In genomic region chr12:118055865-118056773, GRCh38 we compare ENCODE assay signal across 10 cellular contexts. TPM values are rescaled to one million over a fixed set of nuclear protein-coding genes. Genes with fewer than 3 reads are reported as not detected.
A peak's percentile ranks its signal among the peaks of the same experiment; 100 is the strongest.
DNase-seq lines count a peak whose midpoint lies in the region; ATAC-seq, FAIRE-seq and TF ChIP-seq lines count a peak whose summit lies in the region.
"Had no signal": no experiment of that assay in that cellular context is flagged by ENCODE, and none has a peak within 500 bp of the region (broad histone marks: within the 10 kb centered on the region; RNA-seq: fewer than 3 reads in every experiment).

No MANE protein-coding gene starts in this region.

- H3K4me1 ChIP-seq in heart right ventricle (peaks cover 9 to 90% (median 68%) of the 10 kb centered on the region in 9 donors), Panc1 (ENCODE audit: control insufficient read depth, insufficient read depth, low read length) (peaks cover 80% of the 10 kb centered on the region), right cardiac atrium (ENCODE audit: control insufficient read depth, insufficient read depth, low read length) (peaks cover 11% of the 10 kb centered on the region), transverse colon (peaks cover 21 to 73% (median 43%) of the 10 kb centered on the region in 4 donors)

- TF ChIP-seq POLR2A in transverse colon (IDR thresholded peaks at IDR 0.05): no peak

- ATAC-seq in heart right ventricle (no peak), Right ventricle myocardium superior (ENCODE audit: poor library complexity) (no peak), Panc1 (peak; percentile 11; the same call in 1 of the 2 replicates), right cardiac atrium (no peak)

- peaks cover 0 to 19% (median 6%) of the 10 kb centered on the region in 9 donors for H3K36me3 ChIP-seq in heart right ventricle
- no peaks in the 10 kb centered on the region; the same call in 1 of the 2 replicates for H3K36me3 ChIP-seq in Panc1 (ENCODE audit: control insufficient read depth, insufficient read depth, low read length)
- H3K36me3 ChIP-seq in transverse colon: peaks cover 0 to 6% (median 0%) of the 10 kb centered on the region in 4 donors

- 70 to 71% methylated on average over 13 of the region's 13 CpGs for WGBS in heart right ventricle, 2 donors
- WGBS in right cardiac atrium: 70% methylated on average over 13 of the region's 13 CpGs
- 63 to 66% methylated on average over 8 to 13 of the region's 13 CpGs for WGBS in transverse colon (ENCODE audit: low coverage in 1 of 2), 2 donors

- no TSS peak for BruUV-seq in Panc1 (replicated peaks; lab: Mats Ljungman, UMichigan)

- TF ChIP-seq CTCF in heart right ventricle (IDR thresholded peaks at IDR 0.05) (no peak), Panc1 (IDR thresholded peaks at IDR 0.05) (no peak), transverse colon (IDR thresholded peaks at IDR 0.05) (no peak)

- H3K27me3 ChIP-seq in heart right ventricle (no peaks in the 10 kb centered on the region), Panc1 (ENCODE audit: control insufficient read depth, insufficient read depth, low read length) (no peaks in the 10 kb centered on the region), right cardiac atrium (ENCODE audit: control insufficient read depth, insufficient read depth) (no peaks in the 10 kb centered on the region), transverse colon (no peaks in the 10 kb centered on the region)
- H3K27me3 ChIP-seq: BLaER1 treated with 17β-estradiol and CSF1 and Interleukin-3, amounts not matched to agents 10 nM and 100 nM had no signal

- CTCF ChIA-PET in Panc1 (lab: Charles Lee): interaction anchor here (0.6 to 0.7 kb wide), 3 partner anchors 79 to 1489 kb away, joined by 3 to 5 read pairs (median 4); no protein-coding TSS in a partner anchor

- no peak for FAIRE-seq in RCC 7860 (lab: Jason Lieb, UNC)

- DNase-seq in heart right ventricle: no peak
- DNase-seq in Right ventricle myocardium superior: no peak
- DNase-seq in Panc1 (ENCODE audit: low read depth, low spot score): no peak
- DNase-seq in right cardiac atrium: no peak
- DNase-seq in transverse colon: no peak
- no peak for DNase-seq in RCC 7860 (ENCODE audit: low spot score)
- no peak for DNase-seq in NCI-H524 treated with DMSO at 0.1 percent for 48 hours (lab: John Stamatoyannopoulos, UW)
- DNase-seq in substantia nigra (lab: John Stamatoyannopoulos, UW): no peak

- POLR2A ChIA-PET in Panc1 (lab: Charles Lee): interaction anchor here (0.8 kb wide), 1 partner anchor 21 kb away, joined by 4 read pairs; no protein-coding TSS in a partner anchor

- H3K9me3 ChIP-seq in heart right ventricle: no peaks in the 10 kb centered on the region
- H3K9me3 ChIP-seq in Panc1 (ENCODE audit: control insufficient read depth, insufficient read depth, low read depth, low read length): no peaks in the 10 kb centered on the region
- H3K9me3 ChIP-seq in right cardiac atrium (ENCODE audit: control insufficient read depth, low read length): no peaks in the 10 kb centered on the region
- H3K9me3 ChIP-seq in transverse colon: no peaks in the 10 kb centered on the region
- H3K9me3 ChIP-seq: BLaER1 treated with 17β-estradiol and CSF1 and Interleukin-3, amounts not matched to agents 10 nM and 100 nM; mucosa of descending colon had no signal

- intact Hi-C loops in heart right ventricle (cut with DNase I) (no loop called here), Right ventricle myocardium superior (cut with DNase I) (no loop called here), Panc1 (cut with micrococcal nuclease; ENCODE audit: unreplicated experiment) (no loop called here), right cardiac atrium (cut with DNase I) (no loop called here), transverse colon (cut with DNase I; ENCODE audit: low total_unique reads) (no loop called here)

- in situ Hi-C loops in Panc1 (cut with HindIII; ENCODE audit: low pct_unique_long_range_greater_than_20kb, low sequenced_read_pairs): no loop called here
- in situ Hi-C loops in transverse colon (cut with MboI; ENCODE audit: low pct_ligation_motif_present in 1 of 4, low pct_unique_long_range_greater_than_20kb in 1 of 4, low sequenced_read_pairs in 3 of 4): no loop called here

- no peak for TF ChIP-seq EP300 in transverse colon (IDR thresholded peaks at IDR 0.05; ENCODE audit: low read depth)

- H3K27ac ChIP-seq in heart right ventricle (peak overlapping the region; percentile 5 to 99 (median 58)), Panc1 (ENCODE audit: low read length) (peak overlapping the region; percentile 98), right cardiac atrium (ENCODE audit: low read length) (peak overlapping the region; percentile 5), transverse colon (peak overlapping the region; percentile 35 to 62 (median 58)), substantia nigra (ENCODE audit: low read depth, low read length, poor library complexity, severe bottlenecking) (no peak overlapping the region)
- H3K27ac ChIP-seq: BLaER1 treated with 17β-estradiol and CSF1 and Interleukin-3, amounts not matched to agents 10 nM and 100 nM had no signal

- H3K4me3 ChIP-seq in heart right ventricle: no peak overlapping the region
- no peak overlapping the region; a peak in 1 of 4 replicates for H3K4me3 ChIP-seq in Panc1 (ENCODE audit: low read depth in 2 of 2, low read length in 2 of 2)
- no peak overlapping the region for H3K4me3 ChIP-seq in right cardiac atrium (ENCODE audit: low read length)
- no peak overlapping the region for H3K4me3 ChIP-seq in transverse colon
- H3K4me3 ChIP-seq: BLaER1 treated with 17β-estradiol and CSF1 and Interleukin-3, amounts not matched to agents 10 nM and 100 nM; mucosa of descending colon had no signal

RNA-seq across cellular contexts. Expression of gene WSB2, which starts 4.9 kb away (rescaled TPM):
- total RNA-seq in heart right ventricle (100 to 1,000 TPM in 4 of 10 donors, 10 to 100 TPM in 6; 89.8 to 125 (median 98.2) TPM), Right ventricle myocardium superior (98.1 TPM), Panc1 (2021; ENCODE audit: unreplicated experiment) (193 TPM), right cardiac atrium (10 to 100 TPM; 71.9 to 79.2 (median 72.8) TPM), transverse colon (100 to 1,000 TPM; 110 to 193 (median 130) TPM)
- polyA plus RNA-seq in heart right ventricle (10 to 100 TPM; 52.2 to 83.1 TPM), right cardiac atrium (40.6 TPM)
- 134 TPM for polyA plus RNA-seq in Panc1 (2012; ENCODE audit: insufficient read length)

RNA-seq across cellular contexts. Expression of gene RFC5, which starts 39.6 kb away (rescaled TPM):
- 1 to 10 TPM; 2.8 to 6.2 (median 4.1) TPM for total RNA-seq in heart right ventricle
- polyA plus RNA-seq in heart right ventricle: 1 to 10 TPM; 2.4 to 5.3 TPM
- total RNA-seq in Right ventricle myocardium superior: 3.5 TPM
- total RNA-seq in Panc1 (2021; ENCODE audit: unreplicated experiment): 25.0 TPM
- polyA plus RNA-seq in Panc1 (2012; ENCODE audit: insufficient read length): 18.0 TPM
- 1 to 10 TPM; 4.3 to 7.9 (median 6.4) TPM for total RNA-seq in right cardiac atrium
- 4.3 TPM for polyA plus RNA-seq in right cardiac atrium
- 1 to 10 TPM in 3 of 4 donors, not detected in 1; 4.9 to 8.7 (median 7.6) TPM for total RNA-seq in transverse colon

RNA-seq across cellular contexts. Expression of gene VSIG10, which starts 47.7 kb away (rescaled TPM):
- 10 to 100 TPM in 6 of 10 donors, 1 to 10 TPM in 4; 9.2 to 13.7 (median 10.3) TPM for total RNA-seq in heart right ventricle
- polyA plus RNA-seq in heart right ventricle: 10 to 100 TPM in 1 of 2 donors, 1 to 10 TPM in 1; 5.3 to 23.6 TPM
- 12.0 TPM for total RNA-seq in Right ventricle myocardium superior
- 56.2 TPM for total RNA-seq in Panc1 (2021; ENCODE audit: unreplicated experiment)
- polyA plus RNA-seq in Panc1 (2012; ENCODE audit: insufficient read length): 27.8 TPM
- 10 to 100 TPM in 3 of 4 donors, 1 to 10 TPM in 1; 6.3 to 14.7 (median 14.3) TPM for total RNA-seq in right cardiac atrium
- polyA plus RNA-seq in right cardiac atrium: 9.1 TPM
- total RNA-seq in transverse colon: 100 to 1,000 TPM; 122 to 207 (median 155) TPM
